27 cellular contexts compared by ENCODE assay signal in genomic region chr9:86207193-86207592, GRCh38. TPM values are rescaled to one million over a fixed set of nuclear protein-coding genes. Genes with fewer than 3 reads are reported as not detected.
"Had no signal": no experiment of that assay in that cellular context is flagged by ENCODE, and none has a peak within 500 bp of the region (broad histone marks: within the 10 kb centered on the region; RNA-seq: fewer than 3 reads in every experiment).

No MANE protein-coding gene starts in this region.

- H3K36me3 ChIP-seq: stomach, suprapubic skin, thoracic aorta, thyroid gland, tibial artery, tibial nerve, transverse colon, upper lobe of left lung, upper lobe of right lung, uterus, vagina had no signal

- H3K27ac ChIP-seq: stomach, suprapubic skin, testis, thoracic aorta, thyroid gland, tibial artery, tibial nerve, transverse colon, upper lobe of left lung, upper lobe of right lung, uterus, vagina had no signal

- H3K9me3 ChIP-seq: stomach, suprapubic skin, testis, thoracic aorta, thyroid gland, tibial artery, tibial nerve, transverse colon, upper lobe of left lung, upper lobe of right lung, uterus, vagina had no signal

- H3K27me3 ChIP-seq: stomach, suprapubic skin, testis, thyroid gland, tibial artery, tibial nerve, transverse colon, upper lobe of left lung, upper lobe of right lung, uterus, vagina had no signal

- H3K4me1 ChIP-seq: stomach, suprapubic skin, testis, thyroid gland, tibial artery, transverse colon, upper lobe of left lung, upper lobe of right lung, uterus, vagina had no signal

- DNase-seq: stimulated activated CD4-positive, alpha-beta T cell treated with anti-CD3 and anti-CD28 coated beads, Interleukin-2, amount 100 ng/mL, for 48 hours; stimulated activated CD4-positive, alpha-beta T cell treated with anti-CD3 and anti-CD28 coated beads, Interleukin-4, amount 100 ng/mL, for 1 hour; stimulated activated CD4-positive, alpha-beta T cell treated with anti-CD3 and anti-CD28 coated beads, Interleukin-4, amount 100 ng/mL, for 24 hours; stimulated activated CD4-positive, alpha-beta T cell treated with anti-CD3 and anti-CD28 coated beads, Interleukin-4, amount 100 ng/mL, for 4 hours; stimulated activated CD8-positive, alpha-beta memory T cell treated with anti-CD3 and anti-CD28 coated beads, Interleukin-4, amount 100 ng/mL, for 48 hours; stimulated activated naive B cell treated with anti-CD40 and anti-IgM and Interleukin-4, amounts not matched to agents 10 μg/mL and 1 μg/mL and 100 μg/mL, for 72 hours; stimulated activated naive CD4-positive, alpha-beta T cell; stimulated activated naive CD4-positive, alpha-beta T cell treated with Interleukin-2 at 50 U/mL for 16 hours; stimulated activated naive CD8-positive, alpha-beta T cell treated with anti-CD3 and anti-CD28 coated beads, Interleukin-15, amount 100 ng/mL, for 72 hours; stimulated activated naive CD8-positive, alpha-beta T cell treated with anti-CD3 and anti-CD28 coated beads, Interleukin-15, Interleukin-2, amounts not matched to agents 100 U/mL and 50 U/mL, for 24 hours; stomach; substantia nigra; testis; thyroid gland; tibial artery; transverse colon; trophoblast cell; upper lobe of left lung; upper lobe of right lung; uterus had no signal

- H3K4me3 ChIP-seq: stomach, suprapubic skin, testis, thoracic aorta, thyroid gland, tibial artery, tibial nerve, transverse colon, upper lobe of left lung, upper lobe of right lung, uterus, vagina had no signal

- ATAC-seq: stimulated activated effector memory CD8-positive, alpha-beta T cell treated with anti-CD3 and anti-CD28 coated beads, Interleukin-12 subunit alpha, Interleukin-12 subunit beta, amount 100 ng/mL, for 72 hours; stimulated activated memory B cell treated with anti-CD40 and anti-IgM and Interleukin-4, amounts not matched to agents 10 μg/mL and 1 μg/mL and 100 μg/mL, for 72 hours; stimulated activated naive B cell treated with anti-CD40 and anti-IgM and Interleukin-4, amounts not matched to agents 10 μg/mL and 1 μg/mL and 100 μg/mL, for 72 hours; stimulated activated naive CD8-positive, alpha-beta T cell treated with anti-CD3 and anti-CD28 coated beads, Interleukin-15, amount 100 ng/mL, for 72 hours; stimulated activated naive CD8-positive, alpha-beta T cell treated with anti-CD3 and anti-CD28 coated beads, Interleukin-15, Interleukin-2, amounts not matched to agents 100 U/mL and 50 U/mL, for 24 hours; upper lobe of right lung had no signal

RNA-seq across cellular contexts. Expression of gene C9orf153, which starts 52.3 kb away (rescaled TPM):
- total RNA-seq: vagina had no signal
- polyA plus RNA-seq: stomach, urinary bladder had no signal
